Comparison of ENCODE assay signal across 8 cellular contexts in the genomic region with DNA sequence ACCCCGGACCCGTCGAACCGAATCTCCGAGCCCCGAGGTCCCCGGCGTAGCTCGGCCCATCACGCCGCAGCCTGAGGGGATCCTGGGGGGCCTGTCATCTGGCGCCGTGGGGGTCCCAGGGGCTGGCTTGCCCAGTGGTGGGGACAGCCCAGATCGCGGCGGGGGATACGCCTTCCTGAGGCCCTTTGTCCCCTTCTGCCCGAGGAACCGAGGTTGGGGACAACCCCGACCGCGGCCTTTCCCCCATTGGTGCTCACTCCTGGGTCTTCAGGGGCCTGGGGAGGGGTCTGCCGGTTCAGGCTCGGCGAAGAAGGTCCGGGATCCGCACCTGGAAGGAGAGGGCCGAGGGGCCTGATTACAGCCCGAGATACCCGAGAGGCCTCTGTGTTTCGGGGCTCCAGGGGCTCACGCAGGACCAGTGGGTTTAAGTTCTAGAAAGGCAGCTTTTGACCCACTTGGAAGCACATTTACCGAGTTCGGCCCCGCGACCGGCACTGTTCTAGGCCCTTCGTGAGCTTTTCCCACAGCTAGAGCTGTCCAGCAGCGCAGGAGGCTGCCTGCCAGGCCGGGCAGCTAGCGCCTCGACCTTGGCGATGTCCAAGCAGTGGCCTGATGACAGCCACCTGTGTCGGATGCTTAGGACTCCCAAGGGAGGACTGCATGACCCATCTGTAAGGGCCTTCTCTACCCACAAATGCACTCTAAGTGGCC. TPM values are rescaled to one million over a fixed set of nuclear protein-coding genes. Genes with fewer than 3 reads are reported as not detected.
A peak's percentile ranks its signal among the peaks of the same experiment; 100 is the strongest.
DNase-seq lines count a peak whose midpoint lies in the region; ATAC-seq and TF ChIP-seq lines count a peak whose summit lies in the region.

No MANE protein-coding gene starts in this region.

- H3K4me1 Mint-ChIP-seq in GM23338 (peaks cover 51% of the 10 kb centered on the region), neural progenitor cell (peaks cover 46% of the 10 kb centered on the region)

- no peak for TF ChIP-seq POLR2A in esophagus squamous epithelium (IDR thresholded peaks at IDR 0.05)

- no peaks in the 10 kb centered on the region for H3K36me3 ChIP-seq in ES-I3 (ENCODE audit: insufficient read depth, low read length)
- no peaks in the 10 kb centered on the region for H3K36me3 ChIP-seq in GM23338 (ENCODE audit: insufficient read depth)
- H3K36me3 ChIP-seq in SJSA1: peaks cover 14% of the 10 kb centered on the region
- no peaks in the 10 kb centered on the region for H3K36me3 ChIP-seq in esophagus squamous epithelium
- no peaks in the 10 kb centered on the region for H3K36me3 ChIP-seq in neural progenitor cell

- H3K9me3 ChIP-seq in ES-I3 (ENCODE audit: control insufficient read depth, insufficient read depth, low read length) (no peaks in the 10 kb centered on the region), SJSA1 (replicated peaks) (no peaks in the 10 kb centered on the region), esophagus squamous epithelium (no peaks in the 10 kb centered on the region), neural progenitor cell (ENCODE audit: low read depth) (no peaks in the 10 kb centered on the region)

- intact Hi-C loops in esophagus squamous epithelium (cut with DNase I): no loop called here

- H3K27ac ChIP-seq in GM23338 (ENCODE audit: low read depth) (no peak overlapping the region), SJSA1 (peak overlapping the region; percentile 45), esophagus squamous epithelium (peak overlapping the region; percentile 95 to 97 (median 96)), neural progenitor cell (no peak overlapping the region)

- H3K4me1 ChIP-seq in ES-I3 (ENCODE audit: insufficient read depth, low read length) (peaks cover 20% of the 10 kb centered on the region), GM23338 (ENCODE audit: insufficient read depth) (peaks cover 24% of the 10 kb centered on the region), SJSA1 (replicated peaks) (peaks cover 30% of the 10 kb centered on the region), esophagus squamous epithelium (peaks cover 23 to 60% (median 49%) of the 10 kb centered on the region in 3 donors), neural progenitor cell (peaks cover 18% of the 10 kb centered on the region)

- no CpG with 5 or more reads among the region's 44 CpGs for WGBS in esophagus squamous epithelium, 2 donors

- no peaks in the 10 kb centered on the region; the same call in 1 of the 2 replicates for H4K20me1 ChIP-seq in GM23338 (replicated peaks; ENCODE audit: insufficient read depth)
- no peaks in the 10 kb centered on the region for H4K20me1 ChIP-seq in neural progenitor cell (ENCODE audit: low read depth)

- TF ChIP-seq CTCF in GM23338 (conservative IDR thresholded peaks at IDR 0.05; ENCODE audit: low read depth in 2 of 2) (no peak), esophagus squamous epithelium (IDR thresholded peaks at IDR 0.05) (no peak), neural progenitor cell (IDR thresholded peaks at IDR 0.05) (no peak)

- H3K9me3 Mint-ChIP-seq in GM23338 (no peaks in the 10 kb centered on the region), neural progenitor cell (no peaks in the 10 kb centered on the region)

- H3K4me3 Mint-ChIP-seq in GM23338 (no peak overlapping the region; the same call in 2 of the 3 replicates), neural progenitor cell (no peak overlapping the region)

- H3K27ac Mint-ChIP-seq in GM23338: no peak overlapping the region
- H3K27ac Mint-ChIP-seq in neural progenitor cell: no peak overlapping the region

- H3K4me3 ChIP-seq in GM23338 (peak overlapping the region; percentile 70), SJSA1 (peak overlapping the region; percentile 73), esophagus squamous epithelium (peak overlapping the region; percentile 92 to 99 (median 94)), neural progenitor cell (peak overlapping the region; percentile 89)

- H3K36me3 Mint-ChIP-seq in GM23338 (ENCODE audit: low read depth) (no peaks in the 10 kb centered on the region), neural progenitor cell (no peaks in the 10 kb centered on the region)

- H3K4me2 ChIP-seq in GM23338 (peak overlapping the region; percentile 79), neural progenitor cell (peak overlapping the region; percentile 84)

- DNase-seq in GM23338 (ENCODE audit: low spot score) (peak; percentile 42), SJSA1 (ENCODE audit: low read depth in 1 of 2, low spot score in 2 of 2) (no peak), esophagus squamous epithelium (lab: John Stamatoyannopoulos, UW) (no peak), neural progenitor cell (ENCODE audit: low spot score) (peak; percentile 47), T1000 (lab: John Stamatoyannopoulos, UW) (no peak)

- no peaks in the 10 kb centered on the region; the same call in none of the 2 replicates for H3K79me2 ChIP-seq in GM23338 (replicated peaks; ENCODE audit: insufficient read depth)
- H3K79me2 ChIP-seq in neural progenitor cell (ENCODE audit: low read depth): no peaks in the 10 kb centered on the region

- no peaks in the 10 kb centered on the region for H3K9me2 ChIP-seq in GM23338 (ENCODE audit: insufficient read depth)

- H3F3A ChIP-seq in GM23338 (replicated peaks; ENCODE audit: low read depth): no peaks in the 10 kb centered on the region; the same call in 1 of the 2 replicates
- H3F3A ChIP-seq in neural progenitor cell (ENCODE audit: low read depth): peaks cover 12% of the 10 kb centered on the region

- H2AFZ ChIP-seq in GM23338 (peak overlapping the region; percentile 63), neural progenitor cell (replicated peaks) (no peak overlapping the region)

- peak overlapping the region; percentile 70; the same call in 1 of the 2 replicates for H3K9ac ChIP-seq in ES-I3 (ENCODE audit: low read depth, low read length)
- H3K9ac ChIP-seq in neural progenitor cell: peak overlapping the region; percentile 51

- H3K27me3 Mint-ChIP-seq in GM23338 (ENCODE audit: insufficient read depth, low read depth, poor library complexity): peaks cover 4% of the 10 kb centered on the region
- peaks cover 3% of the 10 kb centered on the region for H3K27me3 Mint-ChIP-seq in neural progenitor cell (ENCODE audit: insufficient read depth, low read depth)

- H3K27me3 ChIP-seq in GM23338 (ENCODE audit: insufficient read depth): no peaks in the 10 kb centered on the region
- no peaks in the 10 kb centered on the region for H3K27me3 ChIP-seq in SJSA1 (replicated peaks)
- H3K27me3 ChIP-seq in esophagus squamous epithelium: no peaks in the 10 kb centered on the region
- H3K27me3 ChIP-seq in neural progenitor cell: no peaks in the 10 kb centered on the region

- ATAC-seq in GM23338 (peak; percentile 25), HG02623 (IDR thresholded peaks at IDR 0.05; ENCODE audit: unreplicated experiment) (no peak), HG02763 (IDR thresholded peaks at IDR 0.05; ENCODE audit: unreplicated experiment) (no peak)

TF ChIP-seq in GM23338, 12 proteins besides CTCF, POLR2A, EP300 and RAD21:
- TF ChIP-seq, protein P1, sequence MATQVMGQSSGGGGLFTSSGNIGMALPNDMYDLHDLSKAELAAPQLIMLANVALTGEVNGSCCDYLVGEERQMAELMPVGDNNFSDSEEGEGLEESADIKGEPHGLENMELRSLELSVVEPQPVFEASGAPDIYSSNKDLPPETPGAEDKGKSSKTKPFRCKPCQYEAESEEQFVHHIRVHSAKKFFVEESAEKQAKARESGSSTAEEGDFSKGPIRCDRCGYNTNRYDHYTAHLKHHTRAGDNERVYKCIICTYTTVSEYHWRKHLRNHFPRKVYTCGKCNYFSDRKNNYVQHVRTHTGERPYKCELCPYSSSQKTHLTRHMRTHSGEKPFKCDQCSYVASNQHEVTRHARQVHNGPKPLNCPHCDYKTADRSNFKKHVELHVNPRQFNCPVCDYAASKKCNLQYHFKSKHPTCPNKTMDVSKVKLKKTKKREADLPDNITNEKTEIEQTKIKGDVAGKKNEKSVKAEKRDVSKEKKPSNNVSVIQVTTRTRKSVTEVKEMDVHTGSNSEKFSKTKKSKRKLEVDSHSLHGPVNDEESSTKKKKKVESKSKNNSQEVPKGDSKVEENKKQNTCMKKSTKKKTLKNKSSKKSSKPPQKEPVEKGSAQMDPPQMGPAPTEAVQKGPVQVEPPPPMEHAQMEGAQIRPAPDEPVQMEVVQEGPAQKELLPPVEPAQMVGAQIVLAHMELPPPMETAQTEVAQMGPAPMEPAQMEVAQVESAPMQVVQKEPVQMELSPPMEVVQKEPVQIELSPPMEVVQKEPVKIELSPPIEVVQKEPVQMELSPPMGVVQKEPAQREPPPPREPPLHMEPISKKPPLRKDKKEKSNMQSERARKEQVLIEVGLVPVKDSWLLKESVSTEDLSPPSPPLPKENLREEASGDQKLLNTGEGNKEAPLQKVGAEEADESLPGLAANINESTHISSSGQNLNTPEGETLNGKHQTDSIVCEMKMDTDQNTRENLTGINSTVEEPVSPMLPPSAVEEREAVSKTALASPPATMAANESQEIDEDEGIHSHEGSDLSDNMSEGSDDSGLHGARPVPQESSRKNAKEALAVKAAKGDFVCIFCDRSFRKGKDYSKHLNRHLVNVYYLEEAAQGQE (IDR thresholded peaks at IDR 0.05; ENCODE audit: unreplicated experiment): peak; percentile 65
- no peak for TF ChIP-seq CREB1 (CRISPR knock-in tag; IDR thresholded peaks at IDR 0.05; ENCODE audit: low read depth)

RNA-seq across cellular contexts. Expression of a gene that starts 0.5 kb away (rescaled TPM):
- total RNA-seq in GM23338 (2014; rRNA removed; shearing (Covaris generic)): 15.2 and 15.7 TPM in 2 replicates
- polyA plus RNA-seq in GM23338 (2016; fragmentation: Nextera tagmentation; extraction: Ambion mirVana): 5.2 and 5.3 TPM in 2 replicates
- total RNA-seq in SJSA1 (2014; rRNA removed; shearing (Covaris generic)): 20.9 and 32.6 TPM in 2 replicates
- 10 to 100 TPM; 31.0 to 49.3 (median 35.3) TPM for total RNA-seq in esophagus squamous epithelium
- total RNA-seq in neural progenitor cell (ENCODE audit: low replicate concordance): 10.9 and 18.1 TPM in 2 replicates

Comparison
In these comparisons a context has a peak if more than half of its experiments do, and no peak if none do; other contexts are left out.
1. DNase-seq: peak in GM23338 (single experiment) and neural progenitor cell (single experiment); none in SJSA1 (0 of 2), esophagus squamous epithelium (single experiment) and T1000 (single experiment).
2. H3K27ac ChIP-seq: peak in SJSA1 (single experiment) and esophagus squamous epithelium (4 of 4); none in GM23338 (single experiment) and neural progenitor cell (single experiment).
3. Peak in every context shown above with its lines, with median percentiles within 50 percentile points of each other: H3K4me3 ChIP-seq.